33 cellular contexts compared by ENCODE assay signal in the genomic region with DNA sequence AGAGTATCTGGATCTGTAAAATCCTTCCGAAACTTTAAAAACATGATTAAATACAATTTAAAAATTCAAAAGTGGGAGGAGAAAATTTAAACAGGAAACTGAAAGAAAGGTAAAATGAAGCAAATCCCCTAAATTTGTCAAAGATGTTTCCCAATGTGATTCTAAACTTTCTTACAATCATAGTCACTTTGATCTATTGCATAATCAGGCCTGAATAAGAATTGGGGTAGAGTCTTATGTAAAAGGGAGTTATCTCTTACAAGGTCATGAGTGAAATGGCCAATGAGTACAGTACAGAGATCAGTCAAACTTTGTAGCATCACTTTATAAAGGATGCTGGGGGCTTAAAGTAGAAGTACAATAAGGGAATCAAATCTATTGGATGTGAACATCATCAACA.
DNase-seq lines count a peak whose midpoint lies in the region; ATAC-seq, FAIRE-seq and TF ChIP-seq lines count a peak whose summit lies in the region.
"Had no signal": no experiment of that assay in that cellular context is flagged by ENCODE, and none has a peak within 500 bp of the region (broad histone marks: within the 10 kb centered on the region; RNA-seq: fewer than 3 reads in every experiment).

No MANE protein-coding gene starts in this region.

- no peak overlapping the region for H2BK120ac ChIP-seq in IMR-90 (ENCODE audit: low read depth, low read length)

- CTCF ChIA-PET in HepG2 (lab: Yijun Ruan, JAX; ENCODE audit: low intra/inter-chr PET ratio, low total read pairs), result no interaction called here
- CTCF ChIA-PET in IMR-90 (lab: Yijun Ruan, JAX), result no interaction called here

- intact Hi-C loops in HepG2 (cut with micrococcal nuclease; ENCODE audit: unreplicated experiment) (no loop called here), right lobe of liver (cut with DNase I) (no loop called here), IMR-90 (cut with micrococcal nuclease) (no loop called here)

- no peak overlapping the region for H3K56ac ChIP-seq in IMR-90 (ENCODE audit: extremely low read depth, insufficient read depth, low read length)

- dilution Hi-C loops in IMR-90 (cut with HindIII; ENCODE audit: low sequenced_read_pairs, unreplicated experiment), result no loop called here

- H2BK5ac ChIP-seq in IMR-90 (ENCODE audit: low read depth, low read length, poor library complexity, severe bottlenecking), result no peak overlapping the region

- no peak for TF ChIP-seq EP300 in HepG2 (IDR thresholded peaks at IDR 0.05; ENCODE audit: low read depth in 2 of 2, low read length in 2 of 2)
- no peak for TF ChIP-seq EP300 in HepG2 (CRISPR knock-in tag; IDR thresholded peaks at IDR 0.05; ENCODE audit: borderline replicate concordance)

- H2AK5ac ChIP-seq in IMR-90 (ENCODE audit: low read depth, low read length), result no peak overlapping the region

- H3K4me2 ChIP-seq in HepG2 (ENCODE audit: low read depth, low read length), result no peak overlapping the region
- H3K4me2 ChIP-seq in IMR-90 (ENCODE audit: low read depth, low read length), result no peak overlapping the region
- H3K4me2 ChIP-seq: A549; BLaER1; BLaER1 treated with 17β-estradiol and CSF1 and Interleukin-3, amounts not matched to agents 10 nM and 100 nM had no signal

- FAIRE-seq in HepG2 (lab: Jason Lieb, UNC), result no peak
- peak; percentile 35 for FAIRE-seq in D721Med (lab: Jason Lieb, UNC)
- FAIRE-seq: A204.1, A549 had no signal

- H2BK15ac ChIP-seq in IMR-90 (ENCODE audit: low read depth, low read length), result no peak overlapping the region

- no peak overlapping the region for H4K5ac ChIP-seq in IMR-90 (ENCODE audit: low read depth, low read length)

- no peaks in the 10 kb centered on the region for H3K79me2 ChIP-seq in HepG2 (ENCODE audit: insufficient read depth, low read length)

- H3K79me1 ChIP-seq in IMR-90 (ENCODE audit: low read depth in 1 of 2, low read length in 2 of 2), result no peaks in the 10 kb centered on the region

- TF ChIP-seq CTCF in HepG2 (CRISPR knock-in tag; IDR thresholded peaks at IDR 0.05) (no peak), right lobe of liver (IDR thresholded peaks at IDR 0.05) (no peak), D721Med (IDR thresholded peaks at IDR 0.05; ENCODE audit: insufficient read depth, missing control alignments) (no peak), IMR-90 (conservative IDR thresholded peaks at IDR 0.05; ENCODE audit: low read depth, low read length) (no peak)

- DNase-seq in HepG2 (ENCODE audit: low spot score), result no peak
- DNase-seq in right lobe of liver, result no peak
- DNase-seq in D721Med (ENCODE audit: insufficient read length, low spot score), result no peak
- no peak for DNase-seq in IMR-90
- peak; percentile 3 for DNase-seq in OCI-M1 (lab: John Stamatoyannopoulos, UW)
- DNase-seq in C1 segment of cervical spinal cord (lab: John Stamatoyannopoulos, UW), result no peak
- no peak for DNase-seq in activated naive CD4-positive, alpha-beta T cell treated with anti-CD3 and anti-CD28 coated beads, Interleukin-2, amount 50 U/mL, for 16 hours
- no peak for DNase-seq in NCI-H774 (lab: John Stamatoyannopoulos, UW)
- DNase-seq: 8988T; ACHN; AML-193; BE2C; Caco-2; Calu3; CD4-positive, alpha-beta memory T cell; CD4-positive, alpha-beta T cell; CD4-positive, CD25-positive, alpha-beta regulatory T cell; CD8-positive, alpha-beta memory T cell; CD8-positive, alpha-beta T cell; COR-L47; DMS 273 treated with DMSO at 0.1 percent for 48 hours; DMS153; DMS53; DMS79; DMS79 treated with DMSO at 0.1 percent for 48 hours; DND-41; EL had no signal

- no peak overlapping the region for H3K23ac ChIP-seq in IMR-90 (ENCODE audit: low read depth, low read length)

- no peak overlapping the region for H3K18ac ChIP-seq in IMR-90 (ENCODE audit: low read depth, low read length)

- H3K4me1 ChIP-seq in HepG2 (ENCODE audit: insufficient read depth, low read length) (no peaks in the 10 kb centered on the region), right lobe of liver (no peaks in the 10 kb centered on the region), IMR-90 (ENCODE audit: control insufficient read depth, insufficient read depth, low read length) (no peaks in the 10 kb centered on the region)
- H3K4me1 ChIP-seq: A549; BE2C; BLaER1; BLaER1 treated with 17β-estradiol and CSF1 and Interleukin-3, amounts not matched to agents 10 nM and 100 nM; Caco-2 had no signal

- H3K27ac ChIP-seq in HepG2 (ENCODE audit: extremely low read length, insufficient read depth, low read length) (no peak overlapping the region), right lobe of liver (no peak overlapping the region), IMR-90 (ENCODE audit: insufficient read depth, low read length) (no peak overlapping the region)
- H3K27ac ChIP-seq: 22Rv1; A549; BLaER1; BLaER1 treated with 17β-estradiol and CSF1 and Interleukin-3, amounts not matched to agents 10 nM and 100 nM; C4-2B had no signal

- ATAC-seq in HepG2, result no peak
- no peak for ATAC-seq in right lobe of liver
- no peak for ATAC-seq in IMR-90 (ENCODE audit: low read depth)
- ATAC-seq: A549; CD8-positive, alpha-beta T cell had no signal

- no peak for TF ChIP-seq RAD21 in HepG2 (CRISPR knock-in tag; IDR thresholded peaks at IDR 0.05)
- no peak for TF ChIP-seq RAD21 in IMR-90 (IDR thresholded peaks at IDR 0.05; ENCODE audit: low read length)

- no peaks in the 10 kb centered on the region for H3K36me3 ChIP-seq in HepG2 (replicated peaks in 1 of 2; ENCODE audit: control insufficient read depth in 1 of 2, insufficient read depth in 2 of 2, low read length in 2 of 2)
- no peaks in the 10 kb centered on the region for H3K36me3 ChIP-seq in right lobe of liver
- no peaks in the 10 kb centered on the region for H3K36me3 ChIP-seq in IMR-90 (ENCODE audit: control insufficient read depth, insufficient read depth, low read length)
- H3K36me3 ChIP-seq: BE2C; BLaER1; BLaER1 treated with 17β-estradiol and CSF1 and Interleukin-3, amounts not matched to agents 10 nM and 100 nM had no signal

- H2BK20ac ChIP-seq in IMR-90 (ENCODE audit: low read depth, low read length), result no peak overlapping the region

- TF ChIP-seq POLR2A in HepG2 (IDR thresholded peaks at IDR 0.05; ENCODE audit: insufficient read depth in 1 of 2, low read depth in 2 of 2, low read length in 2 of 2) (no peak), right lobe of liver (IDR thresholded peaks at IDR 0.05) (no peak), IMR-90 (IDR thresholded peaks at IDR 0.05; ENCODE audit: low read depth, low read length) (no peak)

- no peaks in the 10 kb centered on the region for H3K27me3 ChIP-seq in HepG2 (ENCODE audit: control insufficient read depth in 1 of 2, insufficient read depth in 2 of 2, low read length in 2 of 2)
- H3K27me3 ChIP-seq in right lobe of liver, result no peaks in the 10 kb centered on the region
- no peaks in the 10 kb centered on the region for H3K27me3 ChIP-seq in IMR-90 (ENCODE audit: control insufficient read depth, insufficient read depth, low read length)
- H3K27me3 ChIP-seq: BE2C; BLaER1; BLaER1 treated with 17β-estradiol and CSF1 and Interleukin-3, amounts not matched to agents 10 nM and 100 nM had no signal

- no TSS peak for BruUV-seq in HepG2 (replicated peaks; lab: Mats Ljungman, UMichigan)
- no TSS peak for BruUV-seq in IMR-90 (replicated peaks; lab: Mats Ljungman, UMichigan)

- POLR2A ChIA-PET in HepG2 (lab: Yijun Ruan, JAX), result no interaction called here
- POLR2A ChIA-PET in IMR-90 (lab: Charles Lee; ENCODE audit: unreplicated experiment), result no interaction called here

- H4K8ac ChIP-seq in IMR-90 (ENCODE audit: low read depth in 2 of 2, low read length in 2 of 2), result no peak overlapping the region

- H3K9ac ChIP-seq in HepG2 (ENCODE audit: insufficient read depth, low read depth, low read length) (no peak overlapping the region), IMR-90 (ENCODE audit: low read depth, low read length) (no peak overlapping the region)
- H3K9ac ChIP-seq: BLaER1; BLaER1 treated with 17β-estradiol and CSF1 and Interleukin-3, amounts not matched to agents 10 nM and 100 nM had no signal

- in situ Hi-C loops in HepG2 (cut with HindIII; ENCODE audit: extremely low pct_ligation_motif_present, low pct_unique_long_range_greater_than_20kb) (no loop called here), IMR-90 (cut with MboI; ENCODE audit: low sequenced_read_pairs) (no loop called here)

- H2AFZ ChIP-seq in HepG2 (ENCODE audit: low read length), result no peak overlapping the region
- H2AFZ ChIP-seq in IMR-90 (replicated peaks; ENCODE audit: low read length, poor library complexity), result no peak overlapping the region

- H2AK9ac ChIP-seq in IMR-90 (replicated peaks; ENCODE audit: low read depth, low read length, poor library complexity), result no peak overlapping the region

- no peak overlapping the region for H3K14ac ChIP-seq in IMR-90 (replicated peaks; ENCODE audit: low read depth, low read length)

- H3K9me3 ChIP-seq in HepG2 (ENCODE audit: low read length) (no peaks in the 10 kb centered on the region), right lobe of liver (no peaks in the 10 kb centered on the region), IMR-90 (ENCODE audit: control insufficient read depth, insufficient read depth, low read length) (no peaks in the 10 kb centered on the region)
- H3K9me3 ChIP-seq: A549; BE2C; BLaER1; BLaER1 treated with 17β-estradiol and CSF1 and Interleukin-3, amounts not matched to agents 10 nM and 100 nM; Caco-2 had no signal

- no peak overlapping the region for H4K91ac ChIP-seq in IMR-90 (ENCODE audit: insufficient read depth, low read depth, low read length)

- no peak overlapping the region for H3K4me3 ChIP-seq in HepG2 (replicated peaks in 1 of 3; ENCODE audit: insufficient read depth in 1 of 3, low read depth in 2 of 3, low read length in 3 of 3)
- H3K4me3 ChIP-seq in right lobe of liver, result no peak overlapping the region
- no peak overlapping the region for H3K4me3 ChIP-seq in IMR-90 (ENCODE audit: insufficient read depth, low read depth, low read length)
- H3K4me3 ChIP-seq: A549; BLaER1; BLaER1 treated with 17β-estradiol and CSF1 and Interleukin-3, amounts not matched to agents 10 nM and 100 nM had no signal

- H3K4ac ChIP-seq in IMR-90 (ENCODE audit: low read depth, low read length), result no peak overlapping the region

- no peaks in the 10 kb centered on the region for H4K20me1 ChIP-seq in HepG2 (ENCODE audit: insufficient read depth, low read length)
- no peaks in the 10 kb centered on the region for H4K20me1 ChIP-seq in IMR-90 (ENCODE audit: insufficient read depth, low read length)
- H4K20me1 ChIP-seq: BLaER1; BLaER1 treated with 17β-estradiol and CSF1 and Interleukin-3, amounts not matched to agents 10 nM and 100 nM had no signal

- WGBS in HepG2 (ENCODE audit: low lambda C conversion rate), result 100% methylated on average over 1 of the region's 1 CpG
- WGBS in right lobe of liver (ENCODE audit: insufficient coverage, low coverage, low lambda C conversion rate, missing lambda C conversion rate), result 78% methylated on average over 1 of the region's 1 CpG
- no CpG with 5 or more reads among the region's 1 CpG for WGBS in IMR-90 (ENCODE audit: extremely low coverage in 2 of 2, insufficient read length in 1 of 2), 2 experiments

- H3K9me1 ChIP-seq in IMR-90 (ENCODE audit: insufficient read depth, low read length), result no peaks in the 10 kb centered on the region

TF ChIP-seq in HepG2, 621 proteins besides CTCF, POLR2A, EP300 and RAD21 (continues in another document):
- peak; percentile 55; the same call in 1 of the 2 replicates for TF ChIP-seq CEBPB (IDR thresholded peaks at IDR 0.05; ENCODE audit: borderline replicate concordance, low read depth, low read length)

TF ChIP-seq in IMR-90, 13 proteins besides CTCF, POLR2A, EP300 and RAD21 (continues in another document):
- peak; percentile 17; the same call in 1 of the 2 replicates for TF ChIP-seq CEBPB (IDR thresholded peaks at IDR 0.05; ENCODE audit: low read depth, low read length)
